Comparison of ENCODE assay signal across 8 cellular contexts in the genomic region with DNA sequence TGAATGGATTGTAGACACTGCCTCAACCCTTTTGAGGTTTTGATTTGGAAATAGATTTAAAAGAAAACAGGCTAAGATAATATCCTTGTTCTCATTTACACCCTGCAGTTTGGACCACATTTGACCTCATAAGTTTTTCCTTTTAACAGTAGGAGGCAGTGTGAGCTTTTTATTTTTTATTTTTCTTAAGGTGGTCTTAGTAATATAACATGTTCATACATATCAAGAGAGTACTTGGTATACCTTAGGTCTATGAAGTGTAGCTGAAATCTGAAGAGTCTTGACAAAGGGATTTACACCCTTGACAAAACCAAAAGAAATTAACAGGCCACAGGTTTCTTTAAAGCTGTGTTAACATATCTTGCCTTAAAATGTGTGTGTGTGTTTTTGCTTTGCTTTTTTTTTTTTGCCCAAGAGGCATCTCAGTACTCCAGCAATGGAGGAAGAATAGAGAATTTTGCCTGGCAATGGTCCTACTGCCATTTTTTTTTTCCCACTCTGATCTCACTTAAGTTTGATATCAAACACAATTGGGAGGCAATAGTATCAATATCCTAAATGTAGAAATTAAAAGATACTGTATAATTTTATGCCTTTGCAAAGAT. TPM values are rescaled to one million over a fixed set of nuclear protein-coding genes. Genes with fewer than 3 reads are reported as not detected.
A peak's percentile ranks its signal among the peaks of the same experiment; 100 is the strongest.
DNase-seq lines count a peak whose midpoint lies in the region; ATAC-seq and TF ChIP-seq lines count a peak whose summit lies in the region.

No MANE protein-coding gene starts in this region.

- TF ChIP-seq CTCF in astrocyte of the cerebellum (IDR thresholded peaks at IDR 0.05; ENCODE audit: low read depth, low read length, missing control alignments) (peak; percentile 12), omental fat pad (IDR thresholded peaks at IDR 0.05) (no peak)

- no peak for ATAC-seq in omental fat pad (ENCODE audit: low FRiP score)
- ATAC-seq in GM18502 (IDR thresholded peaks at IDR 0.05; ENCODE audit: poor library complexity, unreplicated experiment), result no peak
- no peak for ATAC-seq in HG03108 (IDR thresholded peaks at IDR 0.05; ENCODE audit: unreplicated experiment)
- no peak for ATAC-seq in HG03521 (IDR thresholded peaks at IDR 0.05; ENCODE audit: unreplicated experiment)

- peaks cover 39 to 46% (median 44%) of the 10 kb centered on the region in 3 donors for H3K4me1 Mint-ChIP-seq in IgD-negative memory B cell

- peaks cover 24% of the 10 kb centered on the region for H3K4me1 ChIP-seq in mesodermal cell (ENCODE audit: control insufficient read depth, insufficient read depth, low read length, poor library complexity, severe bottlenecking)

- DNase-seq in CD1c-positive myeloid dendritic cell (ENCODE audit: extremely low spot score) (peak; percentile 23), astrocyte of the cerebellum (ENCODE audit: low read depth) (no peak), omental fat pad (ENCODE audit: low spot score) (no peak)

- H3K4me3 Mint-ChIP-seq in IgD-negative memory B cell, result peak overlapping the region; percentile 39 to 99 (median 80)

- H3K4me3 ChIP-seq in astrocyte of the cerebellum (ENCODE audit: low read depth, low read length) (peak overlapping the region; percentile 92), mesodermal cell (ENCODE audit: extremely low read depth, insufficient read depth, low read length, poor library complexity, severe bottlenecking) (peak overlapping the region; percentile 98)

- H3K27ac ChIP-seq in mesodermal cell (ENCODE audit: low read depth, low read length, severe bottlenecking), result no peak overlapping the region

- H3K36me3 ChIP-seq in mesodermal cell (ENCODE audit: control insufficient read depth, insufficient read depth, low read length), result peaks cover 26% of the 10 kb centered on the region

- H3K9me3 ChIP-seq in mesodermal cell (ENCODE audit: control insufficient read depth, low read length), result no peaks in the 10 kb centered on the region

- H3K27me3 Mint-ChIP-seq in IgD-negative memory B cell, result no peaks in the 10 kb centered on the region

- peaks cover 1% of the 10 kb centered on the region for H3K36me3 Mint-ChIP-seq in IgD-negative memory B cell

- H3K9me3 Mint-ChIP-seq in IgD-negative memory B cell, result no peaks in the 10 kb centered on the region

- in situ Hi-C loops in astrocyte of the cerebellum (cut with HindIII; ENCODE audit: low sequenced_read_pairs), result loop anchor here (10.0 kb wide), 1 partner anchor 429 kb away; no protein-coding TSS in a partner anchor

- H3K27ac Mint-ChIP-seq in IgD-negative memory B cell, result peak overlapping the region in 2 of 3 donors; percentile 86 to 89

RNA-seq across cellular contexts. Expression of gene RAP2B, which starts 3.3 kb away (rescaled TPM):
- 9.8 TPM for polyA plus RNA-seq in IgD-negative memory B cell
- polyA plus RNA-seq in mesodermal cell (2013, experiment 1 of 2), result 14.9 TPM
- 14.5 TPM for polyA plus RNA-seq in mesodermal cell (2013, experiment 2 of 2)
- total RNA-seq in omental fat pad, result 10 to 100 TPM; 14.7 to 28.1 (median 20.8) TPM
